Comparison of ENCODE assay signal across 1 cellular context in genomic region chr14:50875359-50876090, GRCh38.
TF ChIP-seq lines count a peak whose summit lies in the region.

No MANE protein-coding gene starts in this region.

TF ChIP-seq in HepG2, 621 proteins besides CTCF, POLR2A, EP300 and RAD21 (continues in another document):
- no peak for TF ChIP-seq MTERF4 (CRISPR knock-in tag; IDR thresholded peaks at IDR 0.05)
- no peak for TF ChIP-seq ZNF414 (CRISPR knock-in tag; IDR thresholded peaks at IDR 0.05)
- TF ChIP-seq KDM2A (CRISPR knock-in tag; IDR thresholded peaks at IDR 0.05; ENCODE audit: borderline replicate concordance, low read depth) = 0 out of 2 replicates have a peak, but pooled peaks have one; percentile 30
- peak; percentile 40; the same call in 1 of the 2 replicates for TF ChIP-seq ISL2 (CRISPR knock-in tag; IDR thresholded peaks at IDR 0.05)
- TF ChIP-seq ZNF709 (CRISPR knock-in tag; IDR thresholded peaks at IDR 0.05) = no peak
- peak; percentile 9 for TF ChIP-seq ZEB1 (IDR thresholded peaks at IDR 0.05; ENCODE audit: insufficient replicate concordance, low read depth)
- peak; percentile 72 for TF ChIP-seq CREM (IDR thresholded peaks at IDR 0.05)
- no peak for TF ChIP-seq CREM (CRISPR knock-in tag; IDR thresholded peaks at IDR 0.05)
- TF ChIP-seq ZFP37 (CRISPR knock-in tag; IDR thresholded peaks at IDR 0.05; ENCODE audit: borderline replicate concordance) = no peak
- no peak for TF ChIP-seq MLXIP (CRISPR knock-in tag; IDR thresholded peaks at IDR 0.05; ENCODE audit: borderline replicate concordance)
- TF ChIP-seq HNF1A (IDR thresholded peaks at IDR 0.05; ENCODE audit: low read depth) = peak; percentile 26; the same call in 1 of the 2 replicates
- no peak for TF ChIP-seq HNF1A (CRISPR knock-in tag; IDR thresholded peaks at IDR 0.05; ENCODE audit: borderline replicate concordance)
- TF ChIP-seq HMGXB4 (CRISPR knock-in tag; IDR thresholded peaks at IDR 0.05; ENCODE audit: borderline replicate concordance in 1 of 2, low read depth in 1 of 2) = no peak
- no peak for TF ChIP-seq MTF1 (CRISPR knock-in tag; IDR thresholded peaks at IDR 0.05)
- TF ChIP-seq HMGXB3 (CRISPR knock-in tag; IDR thresholded peaks at IDR 0.05; ENCODE audit: borderline replicate concordance) = no peak
- no peak for TF ChIP-seq ZNF816 (CRISPR knock-in tag; IDR thresholded peaks at IDR 0.05; ENCODE audit: borderline replicate concordance)
- TF ChIP-seq ZSCAN20 (CRISPR knock-in tag; IDR thresholded peaks at IDR 0.05; ENCODE audit: borderline replicate concordance) = no peak
- peak; percentile 73 for TF ChIP-seq TBX2 (CRISPR knock-in tag; IDR thresholded peaks at IDR 0.05; ENCODE audit: borderline replicate concordance)
- TF ChIP-seq ZBTB49 (CRISPR knock-in tag; IDR thresholded peaks at IDR 0.05; ENCODE audit: borderline replicate concordance) = no peak
- TF ChIP-seq CBFB (CRISPR knock-in tag; IDR thresholded peaks at IDR 0.05) = peak; percentile 98
- peak; percentile 51; the same call in 1 of the 2 replicates for TF ChIP-seq MED1 (CRISPR knock-in tag; IDR thresholded peaks at IDR 0.05)
- no peak for TF ChIP-seq ZNF446 (CRISPR knock-in tag; IDR thresholded peaks at IDR 0.05)
- TF ChIP-seq ZHX2 (IDR thresholded peaks at IDR 0.05; ENCODE audit: low read depth) = no peak
- TF ChIP-seq ZHX2 (CRISPR knock-in tag; IDR thresholded peaks at IDR 0.05; ENCODE audit: borderline replicate concordance) = no peak
- TF ChIP-seq NRL (CRISPR knock-in tag; IDR thresholded peaks at IDR 0.05; ENCODE audit: borderline replicate concordance) = no peak
- peak; percentile 49; the same call in 1 of the 2 replicates for TF ChIP-seq MAFF (IDR thresholded peaks at IDR 0.05; ENCODE audit: low read depth, low read length)
- TF ChIP-seq MIER3 (CRISPR knock-in tag; IDR thresholded peaks at IDR 0.05; ENCODE audit: borderline replicate concordance) = peak; percentile 29; the same call in 1 of the 2 replicates
- no peak for TF ChIP-seq ELK4 (CRISPR knock-in tag; IDR thresholded peaks at IDR 0.05; ENCODE audit: borderline replicate concordance)
